Comparison of ENCODE assay signal across 8 cellular contexts in the genomic region with DNA sequence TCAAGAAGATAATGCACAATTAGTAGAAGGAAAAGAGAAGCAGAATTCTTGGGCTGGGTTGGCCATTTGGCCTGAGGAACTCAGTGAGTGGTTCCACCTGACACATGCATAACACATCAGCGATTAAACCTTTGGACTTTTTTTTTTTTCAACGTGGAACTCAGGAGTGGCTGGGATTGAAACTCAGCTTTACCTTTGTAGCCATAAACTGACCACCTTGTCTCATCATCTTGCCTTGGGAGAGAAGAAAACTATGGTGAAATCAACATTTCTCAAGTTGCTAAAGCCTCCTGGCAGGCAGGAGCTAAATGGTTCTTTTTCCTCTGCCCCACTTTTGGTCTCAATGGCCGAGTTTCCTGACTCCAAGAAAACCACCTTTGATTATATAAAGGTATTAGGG. TPM values are rescaled to one million over a fixed set of nuclear protein-coding genes. Genes with fewer than 3 reads are reported as not detected.
DNase-seq lines count a peak whose midpoint lies in the region; ATAC-seq and TF ChIP-seq lines count a peak whose summit lies in the region.

No MANE protein-coding gene starts in this region.

- POLR2A ChIA-PET in activated CD4-positive, alpha-beta memory T cell treated with anti-CD3 and anti-CD28 coated beads, Interleukin-2, amount 10 ng/mL, durations not matched to agents 7 days and 5 days (lab: Charles Lee) = interaction anchor here (1.1 to 3.9 kb wide), 3 partner anchors 85 to 150 kb away, joined by 3 to 24 read pairs (median 5); partner anchors contain the start of genes PGM2 and TBC1D1

- no peak for ATAC-seq in GM19035 (IDR thresholded peaks at IDR 0.05; ENCODE audit: unreplicated experiment)
- no peak for ATAC-seq in GM19397 (IDR thresholded peaks at IDR 0.05; ENCODE audit: unreplicated experiment)

- CTCF ChIA-PET in activated CD4-positive, alpha-beta memory T cell treated with anti-CD3 and anti-CD28 coated beads, Interleukin-2, amount 10 ng/mL, durations not matched to agents 7 days and 5 days (lab: Charles Lee) = interaction anchor here (0.7 to 1.6 kb wide), 4 partner anchors 18 to 173 kb away, joined by 3 to 5 read pairs (median 4); no protein-coding TSS in a partner anchor

- H3K27me3 Mint-ChIP-seq in activated CD4-positive, alpha-beta memory T cell treated with anti-CD3 and anti-CD28 coated beads, Interleukin-2, amount 10 ng/mL, durations not matched to agents 7 days and 5 days = no peaks in the 10 kb centered on the region

- DNase-seq in HAP-1 (ENCODE audit: low spot score in 2 of 2) (no peak), right atrium auricular region (ENCODE audit: low spot score) (no peak), DMS153 (lab: John Stamatoyannopoulos, UW) (no peak)
- DNase-seq in activated CD4-positive, alpha-beta memory T cell treated with anti-CD3 and anti-CD28 coated beads, Interleukin-2, amount 10 ng/mL, durations not matched to agents 7 days and 5 days = no peak
- DNase-seq in activated CD4-positive, CD25-positive, alpha-beta regulatory T cell (lab: John Stamatoyannopoulos, UW) = no peak

- H3K27ac ChIP-seq in right atrium auricular region (peak overlapping the region; percentile 97 to 99), skin epidermis (peak overlapping the region in 17 of 21 experiments; percentile 19 to 96 (median 75))

- H3K4me1 ChIP-seq in HAP-1 (peaks cover 28% of the 10 kb centered on the region), right atrium auricular region (peaks cover 0 to 34% of the 10 kb centered on the region in 2 donors)

- peaks cover 3% of the 10 kb centered on the region; the same call in 1 of the 2 replicates for H3K36me3 ChIP-seq in HAP-1 (replicated peaks)
- H3K36me3 ChIP-seq in right atrium auricular region = no peaks in the 10 kb centered on the region

- in situ Hi-C loops in HAP-1 (cut with MboI; ENCODE audit: low sequenced_read_pairs) = no loop called here

- H3K9me3 ChIP-seq in HAP-1 (no peaks in the 10 kb centered on the region), right atrium auricular region (no peaks in the 10 kb centered on the region)

- H3K4me1 Mint-ChIP-seq in activated CD4-positive, alpha-beta memory T cell treated with anti-CD3 and anti-CD28 coated beads, Interleukin-2, amount 10 ng/mL, durations not matched to agents 7 days and 5 days = peaks cover 21% of the 10 kb centered on the region

- H3K27ac Mint-ChIP-seq in activated CD4-positive, alpha-beta memory T cell treated with anti-CD3 and anti-CD28 coated beads, Interleukin-2, amount 10 ng/mL, durations not matched to agents 7 days and 5 days = no peak overlapping the region

- no peaks in the 10 kb centered on the region for H3K36me3 Mint-ChIP-seq in activated CD4-positive, alpha-beta memory T cell treated with anti-CD3 and anti-CD28 coated beads, Interleukin-2, amount 10 ng/mL, durations not matched to agents 7 days and 5 days (ENCODE audit: low read depth)

- no peaks in the 10 kb centered on the region for H3K9me3 Mint-ChIP-seq in activated CD4-positive, alpha-beta memory T cell treated with anti-CD3 and anti-CD28 coated beads, Interleukin-2, amount 10 ng/mL, durations not matched to agents 7 days and 5 days

- H3K27me3 ChIP-seq in HAP-1 (ENCODE audit: low read depth) (no peaks in the 10 kb centered on the region), right atrium auricular region (no peaks in the 10 kb centered on the region)

- peak overlapping the region; percentile 63 for H3K4me3 Mint-ChIP-seq in activated CD4-positive, alpha-beta memory T cell treated with anti-CD3 and anti-CD28 coated beads, Interleukin-2, amount 10 ng/mL, durations not matched to agents 7 days and 5 days

- TF ChIP-seq CTCF in right atrium auricular region (IDR thresholded peaks at IDR 0.05) = no peak

- peak overlapping the region; percentile 27 for H3K4me3 ChIP-seq in HAP-1
- H3K4me3 ChIP-seq in right atrium auricular region = peak overlapping the region; percentile 37 to 92
- peak overlapping the region; percentile 60 to 95 (median 70) for H3K4me3 ChIP-seq in skin epidermis

RNA-seq across cellular contexts. Expression of gene PTTG2, which starts 16.3 kb away (rescaled TPM):
- under 1 TPM; 0.86 to 0.90 TPM for total RNA-seq in activated CD4-positive, alpha-beta memory T cell treated with anti-CD3 and anti-CD28 coated beads, Interleukin-2, amount 10 ng/mL, durations not matched to agents 7 days and 5 days
- total RNA-seq in right atrium auricular region = 1 to 10 TPM in 1 of 2 donors, not detected in 1; 3.6 TPM
